In genomic region chr5:140700177-140701144, GRCh38 we compare ENCODE assay signal across 8 cellular contexts. TPM values are rescaled to one million over a fixed set of nuclear protein-coding genes. Genes with fewer than 3 reads are reported as not detected.
DNase-seq lines count a peak whose midpoint lies in the region; ATAC-seq and TF ChIP-seq lines count a peak whose summit lies in the region.

TSS of gene ZMAT2 (plus strand) at chr5:140700447. CDS start at chr5:140700461, 14 bp downstream.

- intact Hi-C loops in left lung (cut with DNase I), result no loop called here

- peaks cover 0 to 85% of the 10 kb centered on the region in 2 donors for H3K36me3 ChIP-seq in left lung

- H3K27ac ChIP-seq in C4-2B (peak within 1 kb of the TSS; percentile 66), left lung (peak within 1 kb of the TSS; percentile 20 to 80)

- H3K9me3 ChIP-seq in left lung, result no peaks in the 10 kb centered on the region

- H3K27me3 ChIP-seq in left lung, result no peaks in the 10 kb centered on the region

- peaks cover 6 to 20% of the 10 kb centered on the region in 2 donors for H3K4me1 ChIP-seq in left lung

- ATAC-seq in GM19395 (IDR thresholded peaks at IDR 0.05; ENCODE audit: unreplicated experiment), result peak; percentile 98
- ATAC-seq in HG03565 (IDR thresholded peaks at IDR 0.05; ENCODE audit: unreplicated experiment), result peak; percentile 91
- ATAC-seq in left lung, result peak; percentile 99

- no peak for TF ChIP-seq CTCF in C4-2B (conservative IDR thresholded peaks at IDR 0.05)
- no peak for TF ChIP-seq CTCF in left lung (IDR thresholded peaks at IDR 0.05)

- H3K4me3 ChIP-seq in left lung, result peak within 1 kb of the TSS; percentile 85 to 91

- peak; percentile 93 for DNase-seq in NCI-H774 (lab: John Stamatoyannopoulos, UW)
- peak; percentile 90 to 91 for DNase-seq in activated CD4-positive, alpha-beta T cell treated with anti-CD3 and anti-CD28 coated beads, Interleukin-2, amount 50 U/mL, for 4 hours
- peak; percentile 99 for DNase-seq in dermis blood vessel endothelial cell
- DNase-seq in left lung, result peak; percentile 94 to 96
- peak; percentile 80 to 83 for DNase-seq in stimulated activated CD4-positive, alpha-beta T cell treated with anti-CD3 and anti-CD28 coated beads, Interleukin-2, amount 100 ng/mL, for 48 hours

RNA-seq across cellular contexts. Expression of gene ZMAT2, which starts in this region (rescaled TPM):
- total RNA-seq in dermis blood vessel endothelial cell (55.5 and 62.3 TPM in 2 replicates), left lung (10 to 100 TPM; 40.6 to 43.8 TPM)

Comparison
In these comparisons a context has a peak if more than half of its experiments do, and no peak if none do; other contexts are left out.
1. Peak in every context shown above with its lines: DNase-seq, ATAC-seq, H3K4me3 ChIP-seq and H3K27ac ChIP-seq.